20 cellular contexts compared by ENCODE assay signal in the genomic region with DNA sequence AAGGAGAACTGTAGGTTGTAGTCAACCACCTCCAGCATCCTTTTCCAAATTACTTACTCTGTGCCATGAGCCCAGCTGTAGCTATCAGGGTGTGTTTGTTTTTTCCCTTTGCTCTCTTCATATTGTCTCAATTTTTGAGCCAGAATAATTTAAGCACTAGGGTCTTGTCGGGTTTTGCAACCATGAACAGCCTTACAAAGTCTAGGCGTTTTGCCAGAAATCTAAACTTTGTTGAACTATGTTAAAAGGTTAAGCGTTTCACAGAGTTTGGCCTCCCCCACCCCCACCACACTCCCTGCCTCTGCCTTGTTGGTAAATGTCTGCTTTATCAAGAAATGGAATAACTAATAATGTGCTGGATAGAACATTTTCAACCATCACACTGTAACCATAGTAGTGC.
DNase-seq lines count a peak whose midpoint lies in the region; ATAC-seq and TF ChIP-seq lines count a peak whose summit lies in the region.
"Had no signal": no experiment of that assay in that cellular context is flagged by ENCODE, and none has a peak within 500 bp of the region (broad histone marks: within the 10 kb centered on the region; RNA-seq: fewer than 3 reads in every experiment).

No MANE protein-coding gene starts in this region.

- no peak for ATAC-seq in GM21515 (IDR thresholded peaks at IDR 0.05; ENCODE audit: unreplicated experiment)
- ATAC-seq: activated T-cell treated with anti-CD3 and anti-CD28 coated beads, Interleukin-2, amount 50 U/mL, for 4 hours; CD8-positive, alpha-beta T cell; natural killer cell treated with Interleukin-12 subunit alpha and Interleukin-12 subunit beta and Interleukin-15 and Interleukin-18, amount 100 ng/mL, for 72 hours had no signal

- intact Hi-C loops in left ventricle myocardium inferior (cut with micrococcal nuclease) = no loop called here

- H3K9me3 ChIP-seq in left ventricle myocardium inferior (replicated peaks) = no peaks in the 10 kb centered on the region
- H3K9me3 ChIP-seq: colonic mucosa had no signal

- H3K27ac ChIP-seq in brain microvascular endothelial cell (peak overlapping the region; percentile 54), left ventricle myocardium inferior (replicated peaks) (peak overlapping the region; percentile 74)
- H3K27ac ChIP-seq: colonic mucosa, epithelial cell of prostate had no signal

- H3K36me3 ChIP-seq in brain microvascular endothelial cell (replicated peaks) (no peaks in the 10 kb centered on the region), left ventricle myocardium inferior (no peaks in the 10 kb centered on the region)
- H3K36me3 ChIP-seq: colonic mucosa had no signal

- TF ChIP-seq CTCF in AG09319 (IDR thresholded peaks at IDR 0.05; ENCODE audit: low read depth, low read length) (no peak), brain microvascular endothelial cell (IDR thresholded peaks at IDR 0.05; ENCODE audit: low read depth, low read length, missing control alignments) (no peak), left ventricle myocardium inferior (IDR thresholded peaks at IDR 0.05; ENCODE audit: borderline replicate concordance) (no peak)

- H3K4me3 ChIP-seq in brain microvascular endothelial cell (ENCODE audit: low read depth, low read length) (no peak overlapping the region), left ventricle myocardium inferior (no peak overlapping the region)
- H3K4me3 ChIP-seq: colonic mucosa had no signal

- H3K27me3 ChIP-seq in brain microvascular endothelial cell (replicated peaks) (no peaks in the 10 kb centered on the region), left ventricle myocardium inferior (ENCODE audit: low read depth) (no peaks in the 10 kb centered on the region)
- H3K27me3 ChIP-seq: colonic mucosa had no signal

- no peaks in the 10 kb centered on the region for H3K4me1 ChIP-seq in left ventricle myocardium inferior
- H3K4me1 ChIP-seq: colonic mucosa had no signal

- in situ Hi-C loops in brain microvascular endothelial cell (cut with HindIII; ENCODE audit: low pct_ligation_motif_present, low sequenced_read_pairs) = no loop called here

- peak; percentile 30 for DNase-seq in AG09319 (ENCODE audit: extremely low read depth, low read depth)
- DNase-seq in brain microvascular endothelial cell = peak; percentile 79
- DNase-seq in left ventricle myocardium inferior = peak; percentile 37
- peak; percentile 70 for DNase-seq in renal cortical epithelial cell (ENCODE audit: low read depth)
- no peak for DNase-seq in activated CD4-positive, alpha-beta T cell treated with anti-CD3 and anti-CD28 coated beads, Interleukin-2, amount 50 U/mL, for 4 hours
- no peak for DNase-seq in hippocampal formation (lab: John Stamatoyannopoulos, UW)
- no peak for DNase-seq in cerebellar cortex (ENCODE audit: low spot score)
- DNase-seq: ACHN; activated CD4-positive, alpha-beta T cell treated with anti-CD3 and anti-CD28 coated beads, Interleukin-2, amount 50 U/mL, for 48 hours; activated naive CD8-positive, alpha-beta T cell treated with anti-CD3 and anti-CD28 coated beads for 36 hours; activated T-cell treated with anti-CD3 and anti-CD28 coated beads, Interleukin-2, amount 50 U/mL, for 4 hours; CD8-positive, alpha-beta T cell; colonic mucosa; EL; NCI-H1048; retina; stimulated activated CD4-positive, alpha-beta T cell treated with anti-CD3 and anti-CD28 coated beads, Interleukin-4, amount 100 ng/mL, for 4 hours had no signal

Comparison
In these comparisons a context has a peak if more than half of its experiments do, and no peak if none do; other contexts are left out.
1. DNase-seq: peak in AG09319 (single experiment), brain microvascular endothelial cell (single experiment), left ventricle myocardium inferior (single experiment) and renal cortical epithelial cell (single experiment); none in activated CD4-positive, alpha-beta T cell treated with anti-CD3 and anti-CD28 coated beads, Interleukin-2, amount 50 U/mL, for 4 hours (0 of 2), hippocampal formation (0 of 2) and cerebellar cortex (single experiment).